In genomic region chr17:1177099-1177996, GRCh38 we compare ENCODE assay signal across 10 cellular contexts. TPM values are rescaled to one million over a fixed set of nuclear protein-coding genes. Genes with fewer than 3 reads are reported as not detected.
DNase-seq lines count a peak whose midpoint lies in the region; TF ChIP-seq lines count a peak whose summit lies in the region.
"Had no signal": no experiment of that assay in that cellular context is flagged by ENCODE, and none has a peak within 500 bp of the region (broad histone marks: within the 10 kb centered on the region; RNA-seq: fewer than 3 reads in every experiment).

No MANE protein-coding gene starts in this region.

- no peak overlapping the region for H3K23ac ChIP-seq in mesenchymal stem cell (ENCODE audit: low read length in 2 of 2)

- DNase-seq in Karpas-422 (no peak), mesenchymal stem cell (no peak), GM13976 (ENCODE audit: low spot score) (no peak), ACHN (no peak), HuH-7 (ENCODE audit: low spot score) (no peak)
- DNase-seq in effector memory CD4-positive, alpha-beta T cell = no peak
- DNase-seq: activated effector memory CD4-positive, alpha-beta T cell treated with anti-CD3 and anti-CD28 coated beads, Interleukin-2, amount 50 U/mL, for 16 hours; H7 had no signal

- H3K9me3 Mint-ChIP-seq in brain = peaks cover 0 to 2% (median 0%) of the 10 kb centered on the region in 5 experiments

- H2AK5ac ChIP-seq in mesenchymal stem cell (ENCODE audit: low read length, severe bottlenecking) = no peak overlapping the region

- H3K18ac ChIP-seq in mesenchymal stem cell (ENCODE audit: low read depth in 1 of 2, low read length in 2 of 2) = no peak overlapping the region

- H3K9me3 ChIP-seq in BLaER1 = no peaks in the 10 kb centered on the region
- H3K9me3 ChIP-seq in Karpas-422 (ENCODE audit: low read length) = no peaks in the 10 kb centered on the region
- H3K9me3 ChIP-seq in mesenchymal stem cell (ENCODE audit: control insufficient read depth, low read length) = no peaks in the 10 kb centered on the region
- no peaks in the 10 kb centered on the region for H3K9me3 ChIP-seq in effector memory CD4-positive, alpha-beta T cell (ENCODE audit: control insufficient read depth, low read length)

- H4K20me1 ChIP-seq in BLaER1 = peaks cover 89% of the 10 kb centered on the region
- H4K20me1 ChIP-seq in Karpas-422 (ENCODE audit: insufficient read depth, low read depth, low read length) = peaks cover 60% of the 10 kb centered on the region

- H3K14ac ChIP-seq in mesenchymal stem cell (ENCODE audit: low read length in 2 of 2) = peak overlapping the region in 1 of 2 experiments; percentile 19

- H2BK12ac ChIP-seq in mesenchymal stem cell (ENCODE audit: low read length in 2 of 2) = no peak overlapping the region

- H4K8ac ChIP-seq in mesenchymal stem cell (ENCODE audit: low read length) = no peak overlapping the region

- H3K27ac ChIP-seq in BLaER1 (no peak overlapping the region), Karpas-422 (ENCODE audit: low read length) (peak overlapping the region; percentile 85), mesenchymal stem cell (ENCODE audit: low read length, poor library complexity, severe bottlenecking) (peak overlapping the region; percentile 6)
- no peak overlapping the region for H3K27ac ChIP-seq in effector memory CD4-positive, alpha-beta T cell (ENCODE audit: insufficient read depth, low read length, poor library complexity, severe bottlenecking)

- H3K4me3 ChIP-seq in BLaER1 = no peak overlapping the region
- H3K4me3 ChIP-seq in Karpas-422 (ENCODE audit: low read length) = no peak overlapping the region
- H3K4me3 ChIP-seq in mesenchymal stem cell (ENCODE audit: insufficient read depth in 1 of 2, low read depth in 1 of 2, low read length in 2 of 2) = peak overlapping the region in 1 of 2 experiments; percentile 22
- H3K4me3 ChIP-seq in effector memory CD4-positive, alpha-beta T cell (ENCODE audit: insufficient read depth, low read depth, low read length, poor library complexity, severe bottlenecking) = no peak overlapping the region

- WGBS in mesenchymal stem cell = 67% methylated on average over 21 of the region's 21 CpGs

- H3K4me2 ChIP-seq in BLaER1 (peak overlapping the region; percentile 93), Karpas-422 (ENCODE audit: low read depth, low read length, poor library complexity, severe bottlenecking) (peak overlapping the region; percentile 7), mesenchymal stem cell (ENCODE audit: low read length, poor library complexity, severe bottlenecking) (peak overlapping the region; percentile 27)

- H3K4me1 Mint-ChIP-seq in brain = peaks cover 77% of the 10 kb centered on the region

- H2BK5ac ChIP-seq in mesenchymal stem cell (ENCODE audit: low read depth, low read length, poor library complexity, severe bottlenecking) = no peak overlapping the region

- no peak overlapping the region for H3K4ac ChIP-seq in mesenchymal stem cell (ENCODE audit: low read depth in 1 of 2, low read length in 2 of 2)

- no peaks in the 10 kb centered on the region for H3K9me2 ChIP-seq in Karpas-422 (replicated peaks; ENCODE audit: insufficient read depth, low read length)

- peaks cover 56% of the 10 kb centered on the region for H3K4me1 ChIP-seq in BLaER1
- H3K4me1 ChIP-seq in Karpas-422 (ENCODE audit: low read length) = peaks cover 31% of the 10 kb centered on the region
- H3K4me1 ChIP-seq in mesenchymal stem cell (ENCODE audit: control insufficient read depth, insufficient read depth, low read depth, low read length) = peaks cover 40% of the 10 kb centered on the region
- H3K4me1 ChIP-seq in effector memory CD4-positive, alpha-beta T cell (ENCODE audit: control insufficient read depth, insufficient read depth, low read length, poor library complexity, severe bottlenecking) = peaks cover 6% of the 10 kb centered on the region

- in situ Hi-C loops in GM13976 (cut with MboI; ENCODE audit: low sequenced_read_pairs, unreplicated experiment) (no loop called here), ACHN (cut with HindIII; ENCODE audit: low pct_ligation_motif_present, low pct_unique_long_range_greater_than_20kb, low sequenced_read_pairs) (no loop called here)

- peak overlapping the region; percentile 74 to 90 (median 84) for H3K4me3 Mint-ChIP-seq in brain

- no peaks in the 10 kb centered on the region for H3K27me3 Mint-ChIP-seq in brain

- H3K36me3 ChIP-seq in BLaER1 (no peaks in the 10 kb centered on the region), Karpas-422 (ENCODE audit: insufficient read depth, low read length) (peaks cover 26% of the 10 kb centered on the region), mesenchymal stem cell (ENCODE audit: control insufficient read depth in 1 of 2, insufficient read depth in 2 of 2, low read depth in 1 of 2, low read length in 2 of 2) (peaks cover 7 to 8% of the 10 kb centered on the region in 2 experiments)
- no peaks in the 10 kb centered on the region for H3K36me3 ChIP-seq in effector memory CD4-positive, alpha-beta T cell (ENCODE audit: control insufficient read depth, insufficient read depth, low read length)

- H2AFZ ChIP-seq in Karpas-422 (ENCODE audit: low read length) (no peak overlapping the region), mesenchymal stem cell (ENCODE audit: low read depth, low read length) (no peak overlapping the region)

- H2BK15ac ChIP-seq in mesenchymal stem cell (ENCODE audit: low read depth, poor library complexity, severe bottlenecking) = no peak overlapping the region

- peaks cover 20% of the 10 kb centered on the region for H3K79me1 ChIP-seq in mesenchymal stem cell (replicated peaks; ENCODE audit: low read length, poor library complexity, severe bottlenecking)

- H4K91ac ChIP-seq in mesenchymal stem cell (ENCODE audit: low read length) = no peak overlapping the region

- H3K27me3 ChIP-seq in BLaER1 (no peaks in the 10 kb centered on the region), Karpas-422 (ENCODE audit: low read length) (no peaks in the 10 kb centered on the region), mesenchymal stem cell (ENCODE audit: control insufficient read depth in 1 of 2, insufficient read depth in 1 of 2, low read length in 2 of 2) (no peaks in the 10 kb centered on the region)
- no peaks in the 10 kb centered on the region for H3K27me3 ChIP-seq in effector memory CD4-positive, alpha-beta T cell (replicated peaks; ENCODE audit: control insufficient read depth, insufficient read depth, low read length, poor library complexity, severe bottlenecking)

- H3K27ac Mint-ChIP-seq in brain = peak overlapping the region; percentile 45 to 93 (median 86)

- H3K36me3 Mint-ChIP-seq in brain = peaks cover 17% of the 10 kb centered on the region

- no peak overlapping the region for H2BK120ac ChIP-seq in mesenchymal stem cell (ENCODE audit: low read depth, low read length)

- TF ChIP-seq CTCF in brain (conservative IDR thresholded peaks at IDR 0.05) (no peak), GM13976 (IDR thresholded peaks at IDR 0.05; ENCODE audit: borderline replicate concordance, control extremely low read depth, extremely low read depth, insufficient read depth, missing control alignments) (no peak)

- H3K9ac ChIP-seq in BLaER1 (no peak overlapping the region), Karpas-422 (ENCODE audit: low read length) (no peak overlapping the region; the same call in 1 of the 2 replicates), mesenchymal stem cell (ENCODE audit: low read length) (peak overlapping the region; percentile 9)

- peaks cover 78% of the 10 kb centered on the region for H3K79me2 ChIP-seq in Karpas-422 (ENCODE audit: low read length)

RNA-seq across cellular contexts. Expression of gene ABR, which starts 2.4 kb away (rescaled TPM):
- 113 and 165 TPM in 2 replicates for total RNA-seq in Karpas-422 (2014; rRNA removed; shearing (Covaris generic); ENCODE audit: low replicate concordance)
- 203 TPM for polyA plus RNA-seq in brain (ENCODE audit: insufficient read depth, low read depth, low replicate concordance)
- 57.4 TPM for polyA plus RNA-seq in mesenchymal stem cell (2013, experiment 1 of 2)
- 56.4 TPM for polyA plus RNA-seq in mesenchymal stem cell (2013, experiment 2 of 2)

Comparison
In these comparisons a context has a peak if more than half of its experiments do, and no peak if none do; other contexts are left out.
1. H3K27ac ChIP-seq: peak in Karpas-422 (single experiment) and mesenchymal stem cell (single experiment); none in BLaER1 (single experiment) and effector memory CD4-positive, alpha-beta T cell (single experiment).
2. H3K4me2 ChIP-seq: peak in every context shown above with its lines; median percentile 93 in BLaER1; 27 in mesenchymal stem cell; 7 in Karpas-422.